Comparison of ENCODE assay signal across 9 cellular contexts in the genomic region with DNA sequence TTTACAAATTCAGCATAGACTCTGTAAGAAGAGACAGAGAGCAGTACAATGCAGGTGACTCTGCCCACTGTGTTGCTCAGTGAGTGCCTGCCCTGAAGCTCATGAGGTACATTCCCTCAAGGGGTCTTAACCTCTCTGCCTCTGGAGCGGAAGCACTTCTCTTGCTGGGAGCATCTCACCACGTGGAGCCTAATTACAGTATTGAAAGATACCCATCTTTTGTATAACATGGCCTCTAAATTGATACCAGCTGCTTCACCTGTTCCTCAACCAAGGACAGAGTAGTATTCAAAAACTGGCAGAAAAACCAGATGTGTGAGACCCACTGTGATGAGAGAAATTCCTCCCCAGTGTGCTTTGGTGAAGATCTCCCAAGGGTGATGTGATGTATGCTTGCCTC.
"Had no signal": no experiment of that assay in that cellular context is flagged by ENCODE, and none has a peak within 500 bp of the region (broad histone marks: within the 10 kb centered on the region; RNA-seq: fewer than 3 reads in every experiment).

No MANE protein-coding gene starts in this region.

- H3K27ac ChIP-seq: GM23248, HL-60 had no signal

- H3K4me1 ChIP-seq: HAP-1 had no signal

- DNase-seq: GM23248, GOT3, H7, HFFc6 had no signal

- ATAC-seq: HCT116, HepG2 had no signal

- H3K27me3 Mint-ChIP-seq: IgD-negative memory B cell had no signal

- H3K4me3 Mint-ChIP-seq: HFFc6, IgD-negative memory B cell had no signal

- H3K9me3 Mint-ChIP-seq: HFFc6, IgD-negative memory B cell had no signal

- H3K27ac Mint-ChIP-seq: HFFc6, IgD-negative memory B cell had no signal

- H3K9me3 ChIP-seq: HAP-1 had no signal

- H3K4me3 ChIP-seq: GM23248, HAP-1 had no signal
